In genomic region chr1:87449348-87449963, GRCh38 we compare ENCODE assay signal across 8 cellular contexts.
DNase-seq lines count a peak whose midpoint lies in the region; ATAC-seq and TF ChIP-seq lines count a peak whose summit lies in the region.
"Had no signal": no experiment of that assay in that cellular context is flagged by ENCODE, and none has a peak within 500 bp of the region (broad histone marks: within the 10 kb centered on the region; RNA-seq: fewer than 3 reads in every experiment).

No MANE protein-coding gene starts in this region.

- intact Hi-C loops in body of pancreas (cut with DNase I) (no loop called here), prostate gland (cut with DNase I) (no loop called here)

- no peaks in the 10 kb centered on the region for H3K36me3 ChIP-seq in body of pancreas (replicated peaks in 1 of 2; ENCODE audit: insufficient read depth in 1 of 2, low read depth in 2 of 2)
- H3K36me3 ChIP-seq in prostate gland: no peaks in the 10 kb centered on the region

- DNase-seq in NCI-H1092 treated with DMSO at 0.1 percent for 48 hours (lab: John Stamatoyannopoulos, UW) (peak; percentile 93), body of pancreas (peak; percentile 70 to 85 (median 82)), prostate gland (ENCODE audit: low spot score) (peak; percentile 14), activated gamma-delta T cell (lab: John Stamatoyannopoulos, UW) (no peak), iPS-NIHi7 (ENCODE audit: extremely low spot score) (no peak)

- H3K27ac ChIP-seq in body of pancreas (no peak overlapping the region), prostate gland (no peak overlapping the region)
- H3K27ac ChIP-seq: SK-N-MC had no signal

- TF ChIP-seq POLR2A in body of pancreas (IDR thresholded peaks at IDR 0.05): no peak
- TF ChIP-seq POLR2A in prostate gland (IDR thresholded peaks at IDR 0.05): no peak

- ATAC-seq in GM18520 (IDR thresholded peaks at IDR 0.05; ENCODE audit: unreplicated experiment) (peak; percentile 71), GM21786 (IDR thresholded peaks at IDR 0.05; ENCODE audit: unreplicated experiment) (peak; percentile 88), body of pancreas (peak; percentile 85)

- H3K9me3 ChIP-seq in body of pancreas (no peaks in the 10 kb centered on the region), prostate gland (no peaks in the 10 kb centered on the region)

- 53 to 54% methylated on average over 7 of the region's 7 CpGs for WGBS in body of pancreas, 2 donors
- 42% methylated on average over 7 of the region's 7 CpGs for WGBS in prostate gland

- H3K27me3 ChIP-seq in body of pancreas (no peaks in the 10 kb centered on the region), prostate gland (replicated peaks; ENCODE audit: insufficient read depth) (no peaks in the 10 kb centered on the region)

- H3K4me1 ChIP-seq in body of pancreas (peaks cover 8% of the 10 kb centered on the region), prostate gland (replicated peaks) (no peaks in the 10 kb centered on the region)

- TF ChIP-seq CTCF in body of pancreas (IDR thresholded peaks at IDR 0.05): no peak
- TF ChIP-seq CTCF in prostate gland (IDR thresholded peaks at IDR 0.05): no peak

- H3K4me3 ChIP-seq in body of pancreas (no peak overlapping the region), prostate gland (no peak overlapping the region)
- H3K4me3 ChIP-seq: SK-N-MC had no signal

Comparison
In these comparisons a context has a peak if more than half of its experiments do, and no peak if none do; other contexts are left out.
1. DNase-seq: peak in NCI-H1092 treated with DMSO at 0.1 percent for 48 hours (single experiment), body of pancreas (4 of 4) and prostate gland (single experiment); none in activated gamma-delta T cell (single experiment) and iPS-NIHi7 (single experiment).
2. Peak in every context shown above with its lines, with median percentiles within 50 percentile points of each other: ATAC-seq.